8 cellular contexts compared by ENCODE assay signal in the genomic region with DNA sequence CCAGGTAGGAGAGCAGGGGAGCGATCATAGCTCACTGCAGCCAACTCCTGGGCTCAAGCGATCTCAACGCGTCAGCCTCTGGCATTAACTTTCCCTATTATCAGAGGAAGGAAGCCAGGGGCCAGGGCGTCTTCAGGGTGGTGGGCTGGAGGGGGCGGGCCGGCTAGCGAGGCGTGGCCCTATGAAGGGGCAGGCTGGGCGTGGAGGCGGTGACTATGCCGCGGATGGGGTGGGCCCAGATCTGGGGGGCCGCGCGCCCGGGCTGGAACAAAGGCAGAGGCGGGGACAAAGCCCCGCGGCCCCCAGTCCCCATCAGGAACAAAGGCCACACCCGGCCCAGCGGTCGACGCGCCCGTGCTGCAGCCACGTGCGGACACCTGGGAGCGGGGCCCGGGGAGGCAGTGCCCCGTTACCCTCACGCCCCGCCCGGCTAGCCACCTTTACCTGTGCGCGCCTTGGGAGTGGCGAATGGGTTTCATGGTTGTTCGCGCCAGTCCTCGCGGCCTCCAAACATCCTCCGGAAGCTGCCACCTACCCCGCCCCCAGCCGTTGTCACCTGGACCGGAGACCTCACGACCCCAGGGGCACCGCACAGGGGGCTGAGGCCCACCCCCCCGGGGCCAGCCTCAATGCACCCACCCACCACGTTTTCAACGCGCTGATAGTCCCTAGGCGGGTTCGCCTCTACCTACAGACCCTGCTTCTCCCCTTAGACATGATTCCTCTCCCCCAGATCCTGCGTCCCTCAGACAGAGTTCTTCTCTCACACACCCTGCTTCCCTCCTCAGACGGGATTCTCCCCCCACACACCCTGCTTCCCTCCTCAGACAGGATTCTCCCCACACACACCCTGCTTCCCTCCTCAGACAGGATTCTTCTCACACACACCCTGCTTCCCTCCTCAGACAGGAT. TPM values are rescaled to one million over a fixed set of nuclear protein-coding genes. Genes with fewer than 3 reads are reported as not detected.
DNase-seq lines count a peak whose midpoint lies in the region; ATAC-seq and TF ChIP-seq lines count a peak whose summit lies in the region.

No MANE protein-coding gene starts in this region.

- H3K27ac ChIP-seq in breast epithelium, result peak overlapping the region; percentile 78 to 84
- H3K27ac ChIP-seq in right atrium auricular region, result peak overlapping the region in 1 of 2 donors; percentile 31

- TF ChIP-seq CTCF in breast epithelium (IDR thresholded peaks at IDR 0.05) (no peak), MCF 10A (IDR thresholded peaks at IDR 0.05; ENCODE audit: unreplicated experiment) (no peak), right atrium auricular region (IDR thresholded peaks at IDR 0.05) (no peak)

- POLR2A ChIA-PET in MCF 10A (lab: Yijun Ruan, JAX), result no interaction called here

- no peak overlapping the region for H3K27ac Mint-ChIP-seq in MCF 10A (ENCODE audit: low read depth, unreplicated experiment)
- H3K27ac Mint-ChIP-seq in activated CD8-positive, alpha-beta memory T cell treated with anti-CD3 and anti-CD28 coated beads, Interleukin-2, amount 10 ng/mL, durations not matched to agents 7 days and 5 days, result peak overlapping the region; percentile 63

- DNase-seq in breast epithelium (ENCODE audit: low spot score in 2 of 2) (no peak), MCF 10A (ENCODE audit: unreplicated experiment) (no peak), right atrium auricular region (ENCODE audit: low spot score) (no peak), skeletal muscle cell (ENCODE audit: low read depth) (no peak), NCI-H1694 treated with DMSO at 0.1 percent for 48 hours (lab: John Stamatoyannopoulos, UW) (no peak), T-helper 9 cell (no peak)
- peak; percentile 68 for DNase-seq in activated CD8-positive, alpha-beta memory T cell treated with anti-CD3 and anti-CD28 coated beads, Interleukin-2, amount 10 ng/mL, durations not matched to agents 7 days and 5 days

- intact Hi-C loops in breast epithelium (cut with DNase I; ENCODE audit: low total_unique reads), result no loop called here
- intact Hi-C loops in MCF 10A (cut with micrococcal nuclease), result no loop called here

- H3K4me3 Mint-ChIP-seq in MCF 10A (ENCODE audit: unreplicated experiment), result no peak overlapping the region
- H3K4me3 Mint-ChIP-seq in activated CD8-positive, alpha-beta memory T cell treated with anti-CD3 and anti-CD28 coated beads, Interleukin-2, amount 10 ng/mL, durations not matched to agents 7 days and 5 days, result peak overlapping the region; percentile 68

- H3K36me3 ChIP-seq in breast epithelium, result no peaks in the 10 kb centered on the region
- H3K36me3 ChIP-seq in right atrium auricular region, result no peaks in the 10 kb centered on the region

- CTCF ChIA-PET in MCF 10A (lab: Yijun Ruan, JAX), result no interaction called here
- CTCF ChIA-PET in activated CD8-positive, alpha-beta memory T cell treated with anti-CD3 and anti-CD28 coated beads, Interleukin-2, amount 10 ng/mL, durations not matched to agents 7 days and 5 days (lab: Charles Lee), result interaction anchor here (1.4 to 1.5 kb wide), 2 partner anchors 19 to 43 kb away, joined by 4 to 8 read pairs; partner anchors contain the start of gene ZBTB45

- H3K9me3 ChIP-seq in breast epithelium, result no peaks in the 10 kb centered on the region
- no peaks in the 10 kb centered on the region for H3K9me3 ChIP-seq in right atrium auricular region

- no peaks in the 10 kb centered on the region for H3K36me3 Mint-ChIP-seq in MCF 10A (ENCODE audit: insufficient read depth, unreplicated experiment)
- H3K36me3 Mint-ChIP-seq in activated CD8-positive, alpha-beta memory T cell treated with anti-CD3 and anti-CD28 coated beads, Interleukin-2, amount 10 ng/mL, durations not matched to agents 7 days and 5 days, result no peaks in the 10 kb centered on the region

- H3K4me1 ChIP-seq in breast epithelium (peaks cover 0 to 6% of the 10 kb centered on the region in 2 donors), right atrium auricular region (peaks cover 0 to 16% of the 10 kb centered on the region in 2 donors)

- no peak for TF ChIP-seq POLR2A in breast epithelium (IDR thresholded peaks at IDR 0.05)

- H3K27me3 Mint-ChIP-seq in MCF 10A (ENCODE audit: insufficient read depth, unreplicated experiment), result peaks cover 18% of the 10 kb centered on the region
- peaks cover 12% of the 10 kb centered on the region for H3K27me3 Mint-ChIP-seq in activated CD8-positive, alpha-beta memory T cell treated with anti-CD3 and anti-CD28 coated beads, Interleukin-2, amount 10 ng/mL, durations not matched to agents 7 days and 5 days

- H3K27me3 ChIP-seq in breast epithelium, result no peaks in the 10 kb centered on the region
- peaks cover 3 to 6% of the 10 kb centered on the region in 2 donors for H3K27me3 ChIP-seq in right atrium auricular region

- peak; percentile 82 for ATAC-seq in activated CD8-positive, alpha-beta memory T cell treated with anti-CD3 and anti-CD28 coated beads, Interleukin-2, amount 10 ng/mL, durations not matched to agents 7 days and 5 days
- no peak for ATAC-seq in HG02840 (IDR thresholded peaks at IDR 0.05; ENCODE audit: low FRiP score, unreplicated experiment)

- H3K9me3 Mint-ChIP-seq in MCF 10A (ENCODE audit: unreplicated experiment), result no peaks in the 10 kb centered on the region
- no peaks in the 10 kb centered on the region for H3K9me3 Mint-ChIP-seq in activated CD8-positive, alpha-beta memory T cell treated with anti-CD3 and anti-CD28 coated beads, Interleukin-2, amount 10 ng/mL, durations not matched to agents 7 days and 5 days (ENCODE audit: low read depth)

- H3K4me3 ChIP-seq in breast epithelium (peak overlapping the region; percentile 22 to 76 (median 58)), right atrium auricular region (peak overlapping the region; percentile 14 to 44), skeletal muscle cell (ENCODE audit: low read depth, low read length) (peak overlapping the region; percentile 39)

- BruUV-seq in MCF 10A (replicated peaks; lab: Mats Ljungman, UMichigan), result no TSS peak

- no peaks in the 10 kb centered on the region for H3K4me1 Mint-ChIP-seq in MCF 10A (ENCODE audit: insufficient read depth, unreplicated experiment)
- peaks cover 13% of the 10 kb centered on the region for H3K4me1 Mint-ChIP-seq in activated CD8-positive, alpha-beta memory T cell treated with anti-CD3 and anti-CD28 coated beads, Interleukin-2, amount 10 ng/mL, durations not matched to agents 7 days and 5 days

RNA-seq across cellular contexts. Expression of gene TRIM28, which starts 5.4 kb away (rescaled TPM):
- total RNA-seq in breast epithelium (100 to 1,000 TPM; 110 to 190 (median 173) TPM), MCF 10A (2022) (236 and 290 TPM in 2 replicates), right atrium auricular region (100 to 1,000 TPM in 1 of 2 donors, 10 to 100 TPM in 1; 99.6 to 207 TPM)
- 100 to 1,000 TPM; 488 to 571 TPM for total RNA-seq in activated CD8-positive, alpha-beta memory T cell treated with anti-CD3 and anti-CD28 coated beads, Interleukin-2, amount 10 ng/mL, durations not matched to agents 7 days and 5 days

RNA-seq across cellular contexts. Expression of gene CHMP2A, which starts 16.4 kb away (rescaled TPM):
- total RNA-seq in breast epithelium, result 100 to 1,000 TPM in 1 of 3 donors, 10 to 100 TPM in 2; 74.6 to 157 (median 92.8) TPM
- 154 and 184 TPM in 2 replicates for total RNA-seq in MCF 10A (2022)
- total RNA-seq in activated CD8-positive, alpha-beta memory T cell treated with anti-CD3 and anti-CD28 coated beads, Interleukin-2, amount 10 ng/mL, durations not matched to agents 7 days and 5 days, result 100 to 1,000 TPM in 1 of 2 experiments, 10 to 100 TPM in 1; 96.4 to 108 TPM
- total RNA-seq in right atrium auricular region, result 100 to 1,000 TPM; 109 to 121 TPM

RNA-seq across cellular contexts. Expression of gene ZBTB45, which starts 18.9 kb away (rescaled TPM):
- 1 to 10 TPM; 8.2 to 9.2 (median 8.6) TPM for total RNA-seq in breast epithelium
- total RNA-seq in MCF 10A (2022), result 12.8 and 15.0 TPM in 2 replicates
- 10 to 100 TPM; 15.1 to 16.9 TPM for total RNA-seq in activated CD8-positive, alpha-beta memory T cell treated with anti-CD3 and anti-CD28 coated beads, Interleukin-2, amount 10 ng/mL, durations not matched to agents 7 days and 5 days
- total RNA-seq in right atrium auricular region, result 10 to 100 TPM in 1 of 2 donors, 1 to 10 TPM in 1; 7.2 to 14.3 TPM

RNA-seq across cellular contexts. Expression of gene UBE2M, which starts 19.9 kb away (rescaled TPM):
- 10 to 100 TPM; 19.0 to 21.3 (median 19.3) TPM for total RNA-seq in breast epithelium
- total RNA-seq in MCF 10A (2022), result 149 and 158 TPM in 2 replicates
- total RNA-seq in activated CD8-positive, alpha-beta memory T cell treated with anti-CD3 and anti-CD28 coated beads, Interleukin-2, amount 10 ng/mL, durations not matched to agents 7 days and 5 days, result 100 to 1,000 TPM in 1 of 2 experiments, 10 to 100 TPM in 1; 87.6 to 109 TPM
- total RNA-seq in right atrium auricular region, result 10 to 100 TPM; 30.9 to 38.8 TPM

RNA-seq across cellular contexts. Expression of gene SLC27A5, which starts 26.7 kb away (rescaled TPM):
- total RNA-seq in breast epithelium (10 to 100 TPM in 2 of 3 donors, 1 to 10 TPM in 1; 4.7 to 18.0 (median 10.7) TPM), MCF 10A (2022) (14.7 and 22.5 TPM in 2 replicates), right atrium auricular region (1 to 10 TPM; 1.3 to 2.9 TPM)
- 10 to 100 TPM; 22.9 to 23.6 TPM for total RNA-seq in activated CD8-positive, alpha-beta memory T cell treated with anti-CD3 and anti-CD28 coated beads, Interleukin-2, amount 10 ng/mL, durations not matched to agents 7 days and 5 days
